9 cellular contexts compared by ENCODE assay signal in the genomic region with DNA sequence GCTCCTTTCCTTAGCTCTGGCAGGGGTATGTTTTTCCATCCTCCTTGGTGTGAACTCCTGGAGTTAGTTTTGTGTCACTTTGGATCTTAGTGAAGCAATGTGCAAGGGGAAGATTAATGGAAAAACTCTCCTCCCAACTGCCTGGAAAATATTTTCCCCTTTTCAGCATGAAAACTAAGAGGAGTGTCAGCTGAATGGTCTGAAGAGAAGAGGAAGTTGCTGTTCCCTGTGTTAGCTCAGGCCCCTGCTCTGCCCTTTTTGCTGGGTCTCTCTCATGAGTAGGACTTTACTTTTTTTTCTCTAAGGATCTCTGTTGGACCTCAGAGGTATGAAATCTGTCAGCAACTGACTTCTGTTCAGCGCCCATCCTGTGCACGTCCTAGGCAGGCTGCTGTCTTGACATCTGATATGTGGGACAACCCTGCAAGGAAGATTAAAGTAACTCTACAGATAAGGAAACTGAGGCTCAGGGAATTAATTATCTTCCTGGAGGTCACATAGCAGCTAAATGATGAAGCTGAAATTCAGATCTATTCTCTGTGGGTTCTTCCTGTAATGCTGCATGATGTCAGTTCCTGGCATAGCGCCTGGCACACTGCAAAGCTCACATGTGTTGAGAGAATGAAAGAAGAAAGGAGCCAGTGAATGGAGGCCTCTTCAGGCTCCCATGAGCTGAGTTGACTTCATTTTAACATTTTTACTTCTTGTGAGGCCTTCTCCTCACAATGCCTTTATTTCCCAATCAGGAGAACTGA.
DNase-seq lines count a peak whose midpoint lies in the region; ATAC-seq, FAIRE-seq and TF ChIP-seq lines count a peak whose summit lies in the region.
"Had no signal": no experiment of that assay in that cellular context is flagged by ENCODE, and none has a peak within 500 bp of the region (broad histone marks: within the 10 kb centered on the region; RNA-seq: fewer than 3 reads in every experiment).

No MANE protein-coding gene starts in this region.

- H2AFZ ChIP-seq in ACC112 (ENCODE audit: low read length, unreplicated experiment) (peak overlapping the region; percentile 2), H9 (ENCODE audit: low read length) (no peak overlapping the region)

- no peaks in the 10 kb centered on the region for H3K79me1 ChIP-seq in H9 (ENCODE audit: insufficient read depth, low read depth, low read length, poor library complexity, severe bottlenecking)

- H2BK5ac ChIP-seq in H9 (ENCODE audit: insufficient read length, low read length), result no peak overlapping the region

- H4K91ac ChIP-seq in H9 (ENCODE audit: insufficient read length, low read depth, low read length), result no peak overlapping the region

- H3K27ac Mint-ChIP-seq in H9, result no peak overlapping the region
- H3K27ac Mint-ChIP-seq in activated T-helper 17 cell treated with anti-CD3 and anti-CD28 coated beads, Interleukin-2, amount 50 U/mL, for 72 hours, result no peak overlapping the region
- H3K27ac Mint-ChIP-seq: activated CD4-positive, alpha-beta T cell treated with anti-CD3 and anti-CD28 coated beads, Interleukin-2, amount 10 ng/mL, durations not matched to agents 24 days and 14 days had no signal

- H3K9ac ChIP-seq in muscle layer of colon (ENCODE audit: low read length) (no peak overlapping the region), H9 (ENCODE audit: extremely low read depth, insufficient read length, low read length) (no peak overlapping the region)

- peaks cover 0 to 11% of the 10 kb centered on the region in 2 experiments; a peak in 2 of 4 replicates for H3K4me1 Mint-ChIP-seq in H9
- H3K4me1 Mint-ChIP-seq in activated T-helper 17 cell treated with anti-CD3 and anti-CD28 coated beads, Interleukin-2, amount 50 U/mL, for 72 hours, result no peaks in the 10 kb centered on the region

- H3K9me3 Mint-ChIP-seq in H9, result no peaks in the 10 kb centered on the region
- no peaks in the 10 kb centered on the region for H3K9me3 Mint-ChIP-seq in activated T-helper 17 cell treated with anti-CD3 and anti-CD28 coated beads, Interleukin-2, amount 50 U/mL, for 72 hours

- H3K79me2 ChIP-seq in ACC112 (ENCODE audit: control insufficient read depth, insufficient read depth, low read length, unreplicated experiment) (no peaks in the 10 kb centered on the region), H9 (ENCODE audit: insufficient read depth, low read length) (no peaks in the 10 kb centered on the region)

- no peak overlapping the region for H2BK12ac ChIP-seq in H9 (ENCODE audit: insufficient read length, low read depth, low read length)

- no peaks in the 10 kb centered on the region for H3K9me3 ChIP-seq in muscle layer of colon (ENCODE audit: low read length)
- H3K9me3 ChIP-seq in H9 (ENCODE audit: control insufficient read depth, low read depth, low read length), result no peaks in the 10 kb centered on the region

- no peak overlapping the region for H3K56ac ChIP-seq in H9 (ENCODE audit: insufficient read length, low read depth, low read length)

- H4K20me1 ChIP-seq in H9 (ENCODE audit: control insufficient read depth, insufficient read depth, insufficient read length), result no peaks in the 10 kb centered on the region

- H3K4me2 ChIP-seq in H9 (ENCODE audit: insufficient read depth, insufficient read length, low read length), result no peak overlapping the region

- H3K4me3 Mint-ChIP-seq in H9, result no peak overlapping the region
- no peak overlapping the region for H3K4me3 Mint-ChIP-seq in activated T-helper 17 cell treated with anti-CD3 and anti-CD28 coated beads, Interleukin-2, amount 50 U/mL, for 72 hours
- H3K4me3 Mint-ChIP-seq: activated CD4-positive, alpha-beta T cell treated with anti-CD3 and anti-CD28 coated beads, Interleukin-2, amount 10 ng/mL, durations not matched to agents 24 days and 14 days had no signal

- H2AK5ac ChIP-seq in H9 (ENCODE audit: insufficient read length, low read length), result no peak overlapping the region

- TF ChIP-seq POLR2A in H54 (IDR thresholded peaks at IDR 0.05; ENCODE audit: low read depth, low read length), result no peak

- no peak for ATAC-seq in activated T-helper 17 cell treated with anti-CD3 and anti-CD28 coated beads, Interleukin-2, amount 50 U/mL, for 72 hours (replicated peaks)

- H3K27ac ChIP-seq in ACC112 (ENCODE audit: low read depth, low read length) (peak overlapping the region; percentile 66), muscle layer of colon (ENCODE audit: low read depth, low read length) (peak overlapping the region; percentile 8), H9 (ENCODE audit: insufficient read length, low read depth, low read length) (no peak overlapping the region)

- H3K36me3 Mint-ChIP-seq in H9 (ENCODE audit: insufficient read depth in 1 of 3, low read depth in 3 of 3), result no peaks in the 10 kb centered on the region
- H3K36me3 Mint-ChIP-seq in activated T-helper 17 cell treated with anti-CD3 and anti-CD28 coated beads, Interleukin-2, amount 50 U/mL, for 72 hours (ENCODE audit: low read depth), result no peaks in the 10 kb centered on the region

- H3K27me3 Mint-ChIP-seq in H9 (ENCODE audit: low read depth), result peaks cover 7% of the 10 kb centered on the region; the same call in 1 of the 2 replicates
- peaks cover 16% of the 10 kb centered on the region for H3K27me3 Mint-ChIP-seq in activated T-helper 17 cell treated with anti-CD3 and anti-CD28 coated beads, Interleukin-2, amount 50 U/mL, for 72 hours

- no peak overlapping the region for H2BK120ac ChIP-seq in H9 (ENCODE audit: low read depth, low read length, poor library complexity, severe bottlenecking)

- FAIRE-seq in H54 (lab: Jason Lieb, UNC), result no peak

- no peak overlapping the region for H3K23ac ChIP-seq in H9 (ENCODE audit: insufficient read length, low read depth, low read length)

- no peak overlapping the region for H3K18ac ChIP-seq in H9 (ENCODE audit: insufficient read length, low read depth, low read length)

- H3K27me3 ChIP-seq in ACC112 (ENCODE audit: insufficient read depth, low read length), result no peaks in the 10 kb centered on the region
- no peaks in the 10 kb centered on the region for H3K27me3 ChIP-seq in muscle layer of colon (ENCODE audit: control insufficient read depth in 1 of 2, insufficient read depth in 2 of 2, low read length in 2 of 2)
- no peaks in the 10 kb centered on the region for H3K27me3 ChIP-seq in H9 (ENCODE audit: insufficient read depth, low read length)

- WGBS in H9 (ENCODE audit: extremely low coverage, insufficient read length, low lambda C conversion rate), result no CpG with 5 or more reads among the region's 3 CpGs

- H3K36me3 ChIP-seq in ACC112 (ENCODE audit: insufficient read depth, low read length) (no peaks in the 10 kb centered on the region), muscle layer of colon (ENCODE audit: insufficient read depth, low read length) (no peaks in the 10 kb centered on the region)

- H2BK20ac ChIP-seq in H9 (ENCODE audit: low read depth, low read length, poor library complexity, severe bottlenecking), result no peak overlapping the region

- H3K4me3 ChIP-seq in ACC112 (ENCODE audit: low read depth, low read length) (peak overlapping the region; percentile 14; the same call in 1 of the 2 replicates), muscle layer of colon (ENCODE audit: low read depth in 1 of 2, low read length in 2 of 2) (no peak overlapping the region)

- no peak overlapping the region for H3K4ac ChIP-seq in H9 (ENCODE audit: low read depth, low read length)

- TF ChIP-seq CTCF in H9 (conservative IDR thresholded peaks at IDR 0.05), result no peak

- H3K4me1 ChIP-seq in ACC112 (ENCODE audit: control insufficient read depth, insufficient read depth, low read length, unreplicated experiment), result peaks cover 62% of the 10 kb centered on the region
- peaks cover 25% of the 10 kb centered on the region for H3K4me1 ChIP-seq in muscle layer of colon (ENCODE audit: insufficient read depth, low read length)
- H3K4me1 ChIP-seq in H9 (ENCODE audit: insufficient read depth, low read length), result peaks cover 6% of the 10 kb centered on the region

- H3T11ph ChIP-seq in H9 (ENCODE audit: low read length), result no peak overlapping the region

- H3K14ac ChIP-seq in H9 (ENCODE audit: insufficient read depth, low read length), result no peak overlapping the region

- no peak overlapping the region for H4K5ac ChIP-seq in H9 (ENCODE audit: insufficient read length, low read depth, low read length)

- peak; percentile 7 for DNase-seq in MV-4-11 (lab: John Stamatoyannopoulos, UW)
- peak; percentile 78 for DNase-seq in dermis blood vessel endothelial cell
- no peak for DNase-seq in H9
- DNase-seq in activated gamma-delta T cell (lab: John Stamatoyannopoulos, UW), result no peak
- DNase-seq in H54 (ENCODE audit: insufficient read length, low spot score), result no peak
- DNase-seq: activated CD4-positive, alpha-beta T cell treated with anti-CD3 and anti-CD28 coated beads, Interleukin-2, amount 10 ng/mL, durations not matched to agents 24 days and 14 days had no signal

- H2BK15ac ChIP-seq in H9 (ENCODE audit: low read depth, low read length), result no peak overlapping the region

- no peak overlapping the region for H4K8ac ChIP-seq in H9 (replicated peaks; ENCODE audit: insufficient read length, low read depth, low read length)

- no peaks in the 10 kb centered on the region for H3K23me2 ChIP-seq in H9 (ENCODE audit: insufficient read length, low read depth, low read length, poor library complexity, severe bottlenecking)

Comparison
In these comparisons a context has a peak if more than half of its experiments do, and no peak if none do; other contexts are left out.
1. DNase-seq: peak in MV-4-11 (single experiment) and dermis blood vessel endothelial cell (single experiment); none in H9 (single experiment), activated gamma-delta T cell (single experiment) and H54 (single experiment).